Comparison of ENCODE assay signal across 8 cellular contexts in genomic region chr15:88546248-88547129, GRCh38. TPM values are rescaled to one million over a fixed set of nuclear protein-coding genes. Genes with fewer than 3 reads are reported as not detected.
DNase-seq lines count a peak whose midpoint lies in the region; ATAC-seq and TF ChIP-seq lines count a peak whose summit lies in the region.

Gene DET1, minus strand, starts transcription at chr15:88546681. Its CDS starts 14,976 bp downstream, at chr15:88531705.

- H3K4me3 ChIP-seq in right lobe of liver, result peak within 1 kb of the TSS; percentile 71 to 83 (median 72)

- H3K27ac ChIP-seq in CD4-positive, alpha-beta T cell (ENCODE audit: low read depth, low read length), result peak within 1 kb of the TSS; percentile 64
- H3K27ac ChIP-seq in right lobe of liver, result peak within 1 kb of the TSS; percentile 59 to 83 (median 80)

- CTCF ChIA-PET in CD4-positive, alpha-beta T cell (lab: Charles Lee), result no interaction called here

- H3K27me3 Mint-ChIP-seq in CD4-positive, alpha-beta T cell, result no peaks in the 10 kb centered on the region

- peak within 1 kb of the TSS; percentile 91 for H3K4me3 Mint-ChIP-seq in CD4-positive, alpha-beta T cell

- WGBS in right lobe of liver (ENCODE audit: insufficient coverage, low coverage, low lambda C conversion rate, missing lambda C conversion rate), result 3% methylated on average over 21 of the region's 33 CpGs

- H3K4me1 Mint-ChIP-seq in CD4-positive, alpha-beta T cell (ENCODE audit: low read depth), result peaks cover 19% of the 10 kb centered on the region

- peak; percentile 74 for TF ChIP-seq CTCF in CD4-positive, alpha-beta T cell (IDR thresholded peaks at IDR 0.05)
- peak; percentile 62 to 85 (median 78) for TF ChIP-seq CTCF in right lobe of liver (IDR thresholded peaks at IDR 0.05)

- H3K36me3 Mint-ChIP-seq in CD4-positive, alpha-beta T cell (ENCODE audit: low read depth), result no peaks in the 10 kb centered on the region

- H3K9me3 Mint-ChIP-seq in CD4-positive, alpha-beta T cell, result no peaks in the 10 kb centered on the region

- intact Hi-C loops in CD4-positive, alpha-beta T cell (cut with DNase I, micrococcal nuclease), result loop anchor here (1.0 to 10.0 kb wide), 7 partner anchors 75 to 788 kb away; partner anchors contain the start of genes AEN (in 2 of the 2), ABHD2 (in 1 of the 2), MRPL46 (in 1 of the 2) and MRPS11 (in 1 of the 2)
- intact Hi-C loops in right lobe of liver (cut with DNase I), result no loop called here

- H3K36me3 ChIP-seq in right lobe of liver, result no peaks in the 10 kb centered on the region

- TF ChIP-seq POLR2A in right lobe of liver (IDR thresholded peaks at IDR 0.05), result no peak

- H3K4me1 ChIP-seq in right lobe of liver, result peaks cover 0 to 8% (median 2%) of the 10 kb centered on the region in 4 donors

- ATAC-seq in CD4-positive, alpha-beta T cell (ENCODE audit: poor library complexity), result peak; percentile 91
- ATAC-seq in GM19395 (IDR thresholded peaks at IDR 0.05; ENCODE audit: unreplicated experiment) (peak; percentile 99), HG03558 (IDR thresholded peaks at IDR 0.05; ENCODE audit: extremely low read depth, unreplicated experiment) (peak; percentile 97), right lobe of liver (peak; percentile 99 to 100 (median 99))

- H3K27me3 ChIP-seq in CD4-positive, alpha-beta T cell (ENCODE audit: control insufficient read depth, insufficient read depth, low read length), result no peaks in the 10 kb centered on the region
- no peaks in the 10 kb centered on the region for H3K27me3 ChIP-seq in right lobe of liver

- peak; percentile 90 to 95 (median 92) for DNase-seq in CD4-positive, alpha-beta T cell
- peak; percentile 98 for DNase-seq in NCI-H69 (lab: John Stamatoyannopoulos, UW)
- DNase-seq in activated CD4-positive, alpha-beta T cell treated with anti-CD3 and anti-CD28 coated beads, Interleukin-2, amount 50 U/mL, for 24 hours (ENCODE audit: low read depth in 1 of 2, low spot score in 1 of 2), result peak; percentile 86 to 95
- DNase-seq in dermis microvascular lymphatic vessel endothelial cell (ENCODE audit: low read depth in 2 of 2), result peak; percentile 87 to 96
- DNase-seq in right lobe of liver, result peak; percentile 95 to 98 (median 97)
- DNase-seq in stimulated activated CD4-positive, alpha-beta T cell treated with anti-CD3 and anti-CD28 coated beads, Interleukin-4, amount 100 ng/mL, for 24 hours, result peak; percentile 97

- H3K9me3 ChIP-seq in CD4-positive, alpha-beta T cell (ENCODE audit: control insufficient read depth, low read length), result no peaks in the 10 kb centered on the region
- no peaks in the 10 kb centered on the region for H3K9me3 ChIP-seq in right lobe of liver

- H3K27ac Mint-ChIP-seq in CD4-positive, alpha-beta T cell, result peak within 1 kb of the TSS; percentile 95

- POLR2A ChIA-PET in CD4-positive, alpha-beta T cell (lab: Charles Lee), result no interaction called here

RNA-seq across cellular contexts. Expression of gene DET1, which starts in this region (rescaled TPM):
- total RNA-seq in CD4-positive, alpha-beta T cell, result 1 to 10 TPM; 2.2 to 2.8 TPM
- total RNA-seq in dermis microvascular lymphatic vessel endothelial cell, result 2.2 and 3.2 TPM in 2 replicates
- total RNA-seq in right lobe of liver, result 1 to 10 TPM; 1.3 to 2.5 (median 1.9) TPM

Comparison
In these comparisons a context has a peak if more than half of its experiments do, and no peak if none do; other contexts are left out.
1. Peak in every context shown above with its lines: DNase-seq, ATAC-seq, H3K4me3 ChIP-seq and H3K27ac ChIP-seq.
2. intact Hi-C loops: an anchor here in CD4-positive, alpha-beta T cell (1.0 to 10.0 kb wide); none called in right lobe of liver.